8 cellular contexts compared by ENCODE assay signal in genomic region chr7:94656925-94657731, GRCh38. TPM values are rescaled to one million over a fixed set of nuclear protein-coding genes. Genes with fewer than 3 reads are reported as not detected.
DNase-seq lines count a peak whose midpoint lies in the region; ATAC-seq and TF ChIP-seq lines count a peak whose summit lies in the region.

No MANE protein-coding gene starts in this region.

- ATAC-seq in GM21390 (IDR thresholded peaks at IDR 0.05; ENCODE audit: unreplicated experiment) = no peak
- ATAC-seq in omental fat pad (ENCODE audit: low FRiP score) = no peak
- ATAC-seq in HG03342 (IDR thresholded peaks at IDR 0.05; ENCODE audit: unreplicated experiment) = no peak

- no peak for TF ChIP-seq CTCF in omental fat pad (IDR thresholded peaks at IDR 0.05)

- DNase-seq in DMS53 (lab: John Stamatoyannopoulos, UW) = peak; percentile 93
- DNase-seq in LHCN-M2 (ENCODE audit: low read depth) = peak; percentile 61
- DNase-seq in activated CD8-positive, alpha-beta memory T cell treated with anti-CD3 and anti-CD28 coated beads, Interleukin-2, amount 50 U/mL, for 48 hours = peak; percentile 55
- DNase-seq in fibroblast of gingiva (ENCODE audit: low read depth) = peak; percentile 42
- DNase-seq in occipital lobe (lab: John Stamatoyannopoulos, UW) = peak; percentile 16
- no peak for DNase-seq in omental fat pad (ENCODE audit: low spot score)

RNA-seq across cellular contexts. Expression of gene SGCE, which starts 1.2 kb away (rescaled TPM):
- 92.1 and 138 TPM in 2 replicates for total RNA-seq in LHCN-M2 (2014; rRNA removed)
- polyA plus RNA-seq in LHCN-M2 (2012) = 40.2 TPM
- 92.8 TPM for total RNA-seq in occipital lobe
- total RNA-seq in omental fat pad = 100 to 1,000 TPM in 3 of 4 donors, 10 to 100 TPM in 1; 51.4 to 130 (median 115) TPM
